22 cellular contexts compared by ENCODE assay signal in the genomic region with DNA sequence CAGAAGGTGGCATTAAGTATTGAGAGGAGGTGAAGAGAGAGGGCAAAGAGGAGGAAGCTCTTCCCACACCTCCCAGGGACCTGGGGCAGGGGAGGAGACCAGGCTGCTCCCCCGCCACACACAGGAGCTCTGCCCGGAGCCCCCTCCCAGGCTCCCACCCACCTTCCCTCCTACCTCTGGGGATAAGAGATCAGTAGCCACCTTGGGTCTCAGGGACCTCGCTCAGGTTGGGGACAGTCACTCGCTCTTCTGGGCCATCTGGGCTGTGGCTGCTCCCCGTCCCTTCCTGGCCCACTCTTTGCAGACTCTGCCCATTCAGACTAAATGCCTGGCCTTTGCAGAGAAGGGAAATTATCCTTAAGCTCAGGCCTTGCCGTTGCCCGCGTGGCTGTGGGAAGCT. TPM values are rescaled to one million over a fixed set of nuclear protein-coding genes. Genes with fewer than 3 reads are reported as not detected.
DNase-seq lines count a peak whose midpoint lies in the region; ATAC-seq, FAIRE-seq and TF ChIP-seq lines count a peak whose summit lies in the region.
"Had no signal": no experiment of that assay in that cellular context is flagged by ENCODE, and none has a peak within 500 bp of the region (broad histone marks: within the 10 kb centered on the region; RNA-seq: fewer than 3 reads in every experiment).

No MANE protein-coding gene starts in this region.

- H2AFZ ChIP-seq in HepG2 (ENCODE audit: low read length) (no peak overlapping the region), mesenchymal stem cell (ENCODE audit: low read depth, low read length) (no peak overlapping the region)

- no peak overlapping the region for H3K18ac ChIP-seq in mesenchymal stem cell (ENCODE audit: low read depth in 1 of 2, low read length in 2 of 2)

- no peak for FAIRE-seq in HepG2 (lab: Jason Lieb, UNC)
- FAIRE-seq: A204.1, D721Med, GM12878 had no signal

- in situ Hi-C loops in HepG2 (cut with HindIII; ENCODE audit: extremely low pct_ligation_motif_present, low pct_unique_long_range_greater_than_20kb): no loop called here

- no peak overlapping the region for H3K4ac ChIP-seq in mesenchymal stem cell (ENCODE audit: low read depth in 1 of 2, low read length in 2 of 2)

- peak; percentile 16; the same call in 2 of the 3 replicates for ATAC-seq in HepG2
- no peak for ATAC-seq in right lobe of liver
- ATAC-seq in GM18867 (IDR thresholded peaks at IDR 0.05; ENCODE audit: unreplicated experiment): no peak
- ATAC-seq: CD8-positive, alpha-beta T cell; GM12878; HCT116 had no signal

- H3K4me3 ChIP-seq in HepG2 (replicated peaks in 1 of 3; ENCODE audit: insufficient read depth in 1 of 3, low read depth in 2 of 3, low read length in 3 of 3): no peak overlapping the region
- no peak overlapping the region for H3K4me3 ChIP-seq in right lobe of liver
- H3K4me3 ChIP-seq in mesenchymal stem cell (ENCODE audit: insufficient read depth in 1 of 2, low read depth in 1 of 2, low read length in 2 of 2): no peak overlapping the region
- H3K4me3 ChIP-seq: BLaER1, GM12878 had no signal

- H3K79me1 ChIP-seq in mesenchymal stem cell (replicated peaks; ENCODE audit: low read length, poor library complexity, severe bottlenecking): no peaks in the 10 kb centered on the region

- H4K8ac ChIP-seq in mesenchymal stem cell (ENCODE audit: low read length): peak overlapping the region; percentile 42

- no peak for TF ChIP-seq CTCF in HepG2 (CRISPR knock-in tag; IDR thresholded peaks at IDR 0.05)
- TF ChIP-seq CTCF in right lobe of liver (IDR thresholded peaks at IDR 0.05): no peak
- no peak for TF ChIP-seq CTCF in RWPE1 (conservative IDR thresholded peaks at IDR 0.05; ENCODE audit: low read depth)

- H3K9me3 ChIP-seq in HepG2 (ENCODE audit: low read length) (no peaks in the 10 kb centered on the region), right lobe of liver (no peaks in the 10 kb centered on the region), mesenchymal stem cell (ENCODE audit: control insufficient read depth, low read length) (no peaks in the 10 kb centered on the region)
- H3K9me3 ChIP-seq: BLaER1 had no signal

- no peak overlapping the region for H3K27ac ChIP-seq in HepG2 (ENCODE audit: extremely low read length, insufficient read depth, low read length)
- H3K27ac ChIP-seq in right lobe of liver: no peak overlapping the region
- peak overlapping the region; percentile 95 for H3K27ac ChIP-seq in RWPE1
- no peak overlapping the region for H3K27ac ChIP-seq in mesenchymal stem cell (ENCODE audit: low read length, poor library complexity, severe bottlenecking)
- H3K27ac ChIP-seq: 22Rv1, BLaER1, C4-2B had no signal

- no peak overlapping the region for H3K23ac ChIP-seq in mesenchymal stem cell (ENCODE audit: low read length in 2 of 2)

- TF ChIP-seq POLR2A in HepG2 (IDR thresholded peaks at IDR 0.05; ENCODE audit: insufficient read depth in 1 of 2, low read depth in 2 of 2, low read length in 2 of 2) (no peak), right lobe of liver (IDR thresholded peaks at IDR 0.05) (no peak)

- no peaks in the 10 kb centered on the region for H3K79me2 ChIP-seq in HepG2 (ENCODE audit: insufficient read depth, low read length)

- TF ChIP-seq RAD21 in HepG2 (CRISPR knock-in tag; IDR thresholded peaks at IDR 0.05): no peak

- intact Hi-C loops in HepG2 (cut with micrococcal nuclease; ENCODE audit: unreplicated experiment) (no loop called here), right lobe of liver (cut with DNase I) (no loop called here)

- 76% methylated on average over 6 of the region's 8 CpGs for WGBS in HepG2 (ENCODE audit: low lambda C conversion rate)
- whole genome bisulfite sequencing in right lobe of liver (ENCODE audit: insufficient coverage, low coverage, low lambda C conversion rate, missing lambda C conversion rate): 64% methylated on average over 7 of the region's 8 CpGs
- WGBS in mesenchymal stem cell: 90% methylated on average over 8 of the region's 8 CpGs

- CTCF ChIA-PET in HepG2 (lab: Yijun Ruan, JAX; ENCODE audit: low intra/inter-chr PET ratio, low total read pairs) (no interaction called here), RWPE1 (lab: Yijun Ruan, JAX) (interaction anchor here (0.6 kb wide), 2 partner anchors 18 to 378 kb away, joined by 3 to 5 read pairs; no protein-coding TSS in a partner anchor)

- H2BK15ac ChIP-seq in mesenchymal stem cell (ENCODE audit: low read depth, poor library complexity, severe bottlenecking): no peak overlapping the region

- H3K27me3 ChIP-seq in HepG2 (ENCODE audit: control insufficient read depth in 1 of 2, insufficient read depth in 2 of 2, low read length in 2 of 2) (peaks cover 3 to 20% of the 10 kb centered on the region in 2 experiments; a peak in 3 of 5 replicates), right lobe of liver (no peaks in the 10 kb centered on the region), mesenchymal stem cell (ENCODE audit: control insufficient read depth in 1 of 2, insufficient read depth in 1 of 2, low read length in 2 of 2) (peaks cover 15 to 17% of the 10 kb centered on the region in 2 experiments)
- H3K27me3 ChIP-seq: BLaER1 had no signal

- H2AK5ac ChIP-seq in mesenchymal stem cell (ENCODE audit: low read length, severe bottlenecking): no peak overlapping the region

- no peaks in the 10 kb centered on the region for H3K36me3 ChIP-seq in HepG2 (replicated peaks in 1 of 2; ENCODE audit: control insufficient read depth in 1 of 2, insufficient read depth in 2 of 2, low read length in 2 of 2)
- no peaks in the 10 kb centered on the region for H3K36me3 ChIP-seq in right lobe of liver
- peaks cover 0 to 4% of the 10 kb centered on the region in 2 experiments for H3K36me3 ChIP-seq in mesenchymal stem cell (ENCODE audit: control insufficient read depth in 1 of 2, insufficient read depth in 2 of 2, low read depth in 1 of 2, low read length in 2 of 2)

- POLR2A ChIA-PET in HepG2 (lab: Yijun Ruan, JAX) (no interaction called here), RWPE1 (lab: Yijun Ruan, JAX; ENCODE audit: low non-redundant PET) (no interaction called here)

- no peaks in the 10 kb centered on the region for H4K20me1 ChIP-seq in HepG2 (ENCODE audit: insufficient read depth, low read length)
- H4K20me1 ChIP-seq: BLaER1 had no signal

- H2BK12ac ChIP-seq in mesenchymal stem cell (ENCODE audit: low read length in 2 of 2): no peak overlapping the region

- no peak for DNase-seq in HepG2 (ENCODE audit: low spot score)
- DNase-seq in right lobe of liver: no peak
- no peak for DNase-seq in RWPE1 (ENCODE audit: low spot score)
- no peak for DNase-seq in mesenchymal stem cell
- DNase-seq in NCI-H82 (lab: John Stamatoyannopoulos, UW): no peak
- no peak for DNase-seq in COLO829 (ENCODE audit: low spot score)
- DNase-seq: CD4-positive, CD25-positive, alpha-beta regulatory T cell; CD8-positive, alpha-beta T cell; DMS 273 treated with DMSO at 0.1 percent for 48 hours; DMS79; EL; GDM1; GOT3; H7 had no signal

- H4K91ac ChIP-seq in mesenchymal stem cell (ENCODE audit: low read length): no peak overlapping the region

- H3K14ac ChIP-seq in mesenchymal stem cell (ENCODE audit: low read length in 2 of 2): no peak overlapping the region

- H2BK120ac ChIP-seq in mesenchymal stem cell (ENCODE audit: low read depth, low read length): no peak overlapping the region

- H3K4me1 ChIP-seq in HepG2 (ENCODE audit: insufficient read depth, low read length): no peaks in the 10 kb centered on the region
- no peaks in the 10 kb centered on the region for H3K4me1 ChIP-seq in right lobe of liver
- peaks cover 16% of the 10 kb centered on the region for H3K4me1 ChIP-seq in mesenchymal stem cell (ENCODE audit: control insufficient read depth, insufficient read depth, low read depth, low read length)

- TF ChIP-seq EP300 in HepG2 (IDR thresholded peaks at IDR 0.05; ENCODE audit: low read depth in 2 of 2, low read length in 2 of 2) (no peak), HepG2 (CRISPR knock-in tag; IDR thresholded peaks at IDR 0.05; ENCODE audit: borderline replicate concordance) (no peak)

- H3K9ac ChIP-seq in HepG2 (ENCODE audit: insufficient read depth, low read depth, low read length) (no peak overlapping the region), mesenchymal stem cell (ENCODE audit: low read length) (no peak overlapping the region)
- H3K9ac ChIP-seq: BLaER1 had no signal

- H3K4me2 ChIP-seq in HepG2 (ENCODE audit: low read depth, low read length) (no peak overlapping the region), mesenchymal stem cell (ENCODE audit: low read length, poor library complexity, severe bottlenecking) (no peak overlapping the region)
- H3K4me2 ChIP-seq: BLaER1 had no signal

- no peak overlapping the region for H2BK5ac ChIP-seq in mesenchymal stem cell (ENCODE audit: low read depth, low read length, poor library complexity, severe bottlenecking)

- no TSS peak for BruUV-seq in HepG2 (replicated peaks; lab: Mats Ljungman, UMichigan)

RNA-seq across cellular contexts. Expression of gene C16orf74, which starts 14.9 kb away (rescaled TPM):
- total RNA-seq in HepG2 (2016; rRNA removed; fragmentation: Illumina TruSeq; extraction: Trizol) (0.13 TPM in 1 of 2 replicates, not detected in the other), right lobe of liver (under 1 TPM in 4 of 6 experiments, not detected in 2; 0.31 to 0.98 (median 0.70) TPM)
- 0.35 TPM in 1 of 2 replicates, not detected in the other for total RNA-seq in HepG2 (2016; cell fraction: cytosol; rRNA removed; fragmentation: Illumina TruSeq; extraction: Trizol; ENCODE audit: low read depth)
- total RNA-seq in HepG2 (2016; cell fraction: insoluble cytoplasmic fraction; rRNA removed; fragmentation: Illumina TruSeq; extraction: Trizol): not detected in 2 replicates
- not detected in 2 replicates for total RNA-seq in HepG2 (2016; cell fraction: membrane; rRNA removed; fragmentation: Illumina TruSeq; extraction: Trizol)
- total RNA-seq in HepG2 (2016; cell fraction: nucleus; rRNA removed; fragmentation: Illumina TruSeq; extraction: Trizol): not detected in 2 replicates
- 0.26 and 0.29 TPM in 2 replicates for polyA plus RNA-seq in HepG2 (2011; rRNA removed)
- 0.13 and 0.28 TPM in 2 replicates for polyA plus RNA-seq in HepG2 (2011; cell fraction: cytosol; rRNA removed)
- polyA plus RNA-seq in HepG2 (2011; cell fraction: nucleus; rRNA removed): 0.16 and 0.37 TPM in 2 replicates
- polyA plus RNA-seq in HepG2 (2012): not detected in 2 replicates
- 0.35 and 0.65 TPM in 2 replicates for polyA plus RNA-seq in HepG2 (2016; cell fraction: cytosol; fragmentation: Illumina TruSeq; extraction: Trizol; ENCODE audit: low read depth)
- not detected in 2 replicates for polyA plus RNA-seq in HepG2 (2016; cell fraction: insoluble cytoplasmic fraction; fragmentation: Illumina TruSeq; extraction: Trizol; ENCODE audit: low read depth)
- polyA plus RNA-seq in HepG2 (2016; cell fraction: membrane; fragmentation: Illumina TruSeq; extraction: Trizol; ENCODE audit: low read depth): 0.33 TPM in 1 of 2 replicates, not detected in the other
- not detected in 2 replicates for polyA plus RNA-seq in HepG2 (2016; cell fraction: nucleus; fragmentation: Illumina TruSeq; extraction: Trizol; ENCODE audit: insufficient read depth, low read depth)
- 0.44 and 7.8 TPM in 2 replicates for polyA minus RNA-seq in HepG2 (2011; rRNA and poly(A)+ RNA removed; ENCODE audit: low replicate concordance)
- not detected in 2 replicates for polyA minus RNA-seq in HepG2 (2011; cell fraction: cytosol; rRNA and poly(A)+ RNA removed)
- not detected in 2 replicates for polyA minus RNA-seq in HepG2 (2011; cell fraction: nucleus; rRNA and poly(A)+ RNA removed)
- 6.1 TPM for polyA plus RNA-seq in mesenchymal stem cell (2013, experiment 1 of 2)
- polyA plus RNA-seq in mesenchymal stem cell (2013, experiment 2 of 2): 6.5 TPM

RNA-seq across cellular contexts. Expression of gene EMC8, which starts 33.6 kb away (rescaled TPM):
- 47.6 and 55.0 TPM in 2 replicates for total RNA-seq in HepG2 (2016; rRNA removed; fragmentation: Illumina TruSeq; extraction: Trizol)
- total RNA-seq in HepG2 (2016; cell fraction: cytosol; rRNA removed; fragmentation: Illumina TruSeq; extraction: Trizol; ENCODE audit: low read depth): 56.6 and 69.3 TPM in 2 replicates
- total RNA-seq in HepG2 (2016; cell fraction: insoluble cytoplasmic fraction; rRNA removed; fragmentation: Illumina TruSeq; extraction: Trizol): 42.9 and 52.9 TPM in 2 replicates
- total RNA-seq in HepG2 (2016; cell fraction: membrane; rRNA removed; fragmentation: Illumina TruSeq; extraction: Trizol): 53.7 and 67.6 TPM in 2 replicates
- total RNA-seq in HepG2 (2016; cell fraction: nucleus; rRNA removed; fragmentation: Illumina TruSeq; extraction: Trizol): 34.0 and 36.1 TPM in 2 replicates
- polyA plus RNA-seq in HepG2 (2011; rRNA removed): 71.6 and 76.0 TPM in 2 replicates
- 60.8 and 68.0 TPM in 2 replicates for polyA plus RNA-seq in HepG2 (2011; cell fraction: cytosol; rRNA removed)
- 45.9 and 50.4 TPM in 2 replicates for polyA plus RNA-seq in HepG2 (2011; cell fraction: nucleus; rRNA removed)
- polyA plus RNA-seq in HepG2 (2012): 29.9 and 30.5 TPM in 2 replicates
- 65.3 and 83.6 TPM in 2 replicates for polyA plus RNA-seq in HepG2 (2016; cell fraction: cytosol; fragmentation: Illumina TruSeq; extraction: Trizol; ENCODE audit: low read depth)
- 58.1 and 66.0 TPM in 2 replicates for polyA plus RNA-seq in HepG2 (2016; cell fraction: insoluble cytoplasmic fraction; fragmentation: Illumina TruSeq; extraction: Trizol; ENCODE audit: low read depth)
- polyA plus RNA-seq in HepG2 (2016; cell fraction: membrane; fragmentation: Illumina TruSeq; extraction: Trizol; ENCODE audit: low read depth): 59.1 and 73.6 TPM in 2 replicates
- polyA plus RNA-seq in HepG2 (2016; cell fraction: nucleus; fragmentation: Illumina TruSeq; extraction: Trizol; ENCODE audit: insufficient read depth, low read depth): 69.1 and 78.6 TPM in 2 replicates
- polyA minus RNA-seq in HepG2 (2011; rRNA and poly(A)+ RNA removed; ENCODE audit: low replicate concordance): 61.8 and 82.3 TPM in 2 replicates
- 27.0 and 43.3 TPM in 2 replicates for polyA minus RNA-seq in HepG2 (2011; cell fraction: cytosol; rRNA and poly(A)+ RNA removed)
- 44.0 and 45.6 TPM in 2 replicates for polyA minus RNA-seq in HepG2 (2011; cell fraction: nucleus; rRNA and poly(A)+ RNA removed)
- 10 to 100 TPM in 5 of 6 experiments, 1 to 10 TPM in 1; 9.2 to 22.4 (median 12.1) TPM for total RNA-seq in right lobe of liver
- polyA plus RNA-seq in mesenchymal stem cell (2013, experiment 1 of 2): 26.5 TPM
- polyA plus RNA-seq in mesenchymal stem cell (2013, experiment 2 of 2): 26.0 TPM

RNA-seq across cellular contexts. Expression of gene COX4I1, which starts 33.7 kb away (rescaled TPM):
- 631 and 658 TPM in 2 replicates for total RNA-seq in HepG2 (2016; rRNA removed; fragmentation: Illumina TruSeq; extraction: Trizol)
- total RNA-seq in HepG2 (2016; cell fraction: cytosol; rRNA removed; fragmentation: Illumina TruSeq; extraction: Trizol; ENCODE audit: low read depth): 381 and 407 TPM in 2 replicates
- 648 and 655 TPM in 2 replicates for total RNA-seq in HepG2 (2016; cell fraction: insoluble cytoplasmic fraction; rRNA removed; fragmentation: Illumina TruSeq; extraction: Trizol)
- 496 and 528 TPM in 2 replicates for total RNA-seq in HepG2 (2016; cell fraction: membrane; rRNA removed; fragmentation: Illumina TruSeq; extraction: Trizol)
- 310 and 337 TPM in 2 replicates for total RNA-seq in HepG2 (2016; cell fraction: nucleus; rRNA removed; fragmentation: Illumina TruSeq; extraction: Trizol)
- 838 and 902 TPM in 2 replicates for polyA plus RNA-seq in HepG2 (2011; rRNA removed)
- 1,053 and 1,212 TPM in 2 replicates for polyA plus RNA-seq in HepG2 (2011; cell fraction: cytosol; rRNA removed)
- 388 and 389 TPM in 2 replicates for polyA plus RNA-seq in HepG2 (2011; cell fraction: nucleus; rRNA removed)
- 443 and 505 TPM in 2 replicates for polyA plus RNA-seq in HepG2 (2012)
- polyA plus RNA-seq in HepG2 (2016; cell fraction: cytosol; fragmentation: Illumina TruSeq; extraction: Trizol; ENCODE audit: low read depth): 414 and 464 TPM in 2 replicates
- polyA plus RNA-seq in HepG2 (2016; cell fraction: insoluble cytoplasmic fraction; fragmentation: Illumina TruSeq; extraction: Trizol; ENCODE audit: low read depth): 675 and 705 TPM in 2 replicates
- polyA plus RNA-seq in HepG2 (2016; cell fraction: membrane; fragmentation: Illumina TruSeq; extraction: Trizol; ENCODE audit: low read depth): 456 and 498 TPM in 2 replicates
- 604 and 614 TPM in 2 replicates for polyA plus RNA-seq in HepG2 (2016; cell fraction: nucleus; fragmentation: Illumina TruSeq; extraction: Trizol; ENCODE audit: insufficient read depth, low read depth)
- 364 and 524 TPM in 2 replicates for polyA minus RNA-seq in HepG2 (2011; rRNA and poly(A)+ RNA removed; ENCODE audit: low replicate concordance)
- 143 and 144 TPM in 2 replicates for polyA minus RNA-seq in HepG2 (2011; cell fraction: cytosol; rRNA and poly(A)+ RNA removed)
- 99.5 and 129 TPM in 2 replicates for polyA minus RNA-seq in HepG2 (2011; cell fraction: nucleus; rRNA and poly(A)+ RNA removed)
- total RNA-seq in right lobe of liver: 100 to 1,000 TPM; 247 to 417 (median 303) TPM
- 933 TPM for polyA plus RNA-seq in mesenchymal stem cell (2013, experiment 1 of 2)
- polyA plus RNA-seq in mesenchymal stem cell (2013, experiment 2 of 2): 903 TPM
